1 cellular context compared by ENCODE assay signal in the genomic region with DNA sequence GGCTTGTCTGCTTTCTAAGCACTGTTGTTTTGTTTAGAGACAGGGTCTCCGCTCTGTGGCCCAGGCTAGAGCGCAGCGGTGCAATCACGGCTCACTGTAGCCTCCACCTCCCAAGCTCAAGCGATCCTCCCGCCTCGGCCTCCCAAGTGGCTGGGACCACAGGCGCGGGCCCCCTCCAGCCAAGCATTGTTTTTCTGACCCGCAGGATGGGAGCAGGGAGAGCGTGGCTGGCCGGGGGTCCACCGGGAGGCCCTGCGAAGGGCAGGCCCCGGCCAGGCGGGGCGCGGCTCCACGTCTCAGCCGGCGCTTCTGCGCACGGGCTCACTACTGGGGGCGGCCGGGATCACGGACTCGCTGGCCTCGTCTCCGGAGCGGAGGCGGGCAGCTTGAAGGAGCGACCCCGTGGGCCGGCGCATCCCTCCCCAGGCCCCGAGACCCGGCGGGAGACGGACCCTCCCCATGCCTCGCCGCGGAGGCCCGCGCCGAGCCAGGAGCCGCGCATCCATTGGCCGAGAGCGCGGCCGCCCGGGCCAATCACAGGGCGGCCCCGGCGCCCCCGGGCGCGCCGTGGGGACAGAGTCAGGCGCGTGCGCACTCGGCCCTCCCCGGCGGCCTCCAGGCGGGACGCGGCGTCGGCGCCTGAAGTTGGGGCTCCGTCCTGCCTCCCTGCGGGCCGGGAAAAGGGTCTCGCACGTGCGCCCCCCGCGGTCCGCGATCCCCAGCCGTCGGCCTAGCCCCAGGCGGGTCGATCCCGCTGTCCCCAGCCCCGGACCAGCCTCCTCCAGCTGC.
A peak's percentile ranks its signal among the peaks of the same experiment; 100 is the strongest.
TF ChIP-seq lines count a peak whose summit lies in the region.

No MANE protein-coding gene starts in this region.

TF ChIP-seq in K562, 482 proteins besides CTCF, POLR2A, EP300 and RAD21 (continued from another document and continues in another):
- TF ChIP-seq, protein P1, sequence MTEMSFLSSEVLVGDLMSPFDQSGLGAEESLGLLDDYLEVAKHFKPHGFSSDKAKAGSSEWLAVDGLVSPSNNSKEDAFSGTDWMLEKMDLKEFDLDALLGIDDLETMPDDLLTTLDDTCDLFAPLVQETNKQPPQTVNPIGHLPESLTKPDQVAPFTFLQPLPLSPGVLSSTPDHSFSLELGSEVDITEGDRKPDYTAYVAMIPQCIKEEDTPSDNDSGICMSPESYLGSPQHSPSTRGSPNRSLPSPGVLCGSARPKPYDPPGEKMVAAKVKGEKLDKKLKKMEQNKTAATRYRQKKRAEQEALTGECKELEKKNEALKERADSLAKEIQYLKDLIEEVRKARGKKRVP (CRISPR knock-in tag; IDR thresholded peaks at IDR 0.05), result no peak
- no peak for TF ChIP-seq JUN (IDR thresholded peaks at IDR 0.05; ENCODE audit: borderline replicate concordance, low read depth, low read length)
- peak; percentile 76; the same call in 1 of the 2 replicates for TF ChIP-seq JUN (CRISPR knock-in tag; IDR thresholded peaks at IDR 0.05; ENCODE audit: borderline replicate concordance)
- TF ChIP-seq NR1H2 (CRISPR knock-in tag; IDR thresholded peaks at IDR 0.05), result peak; percentile 91
- TF ChIP-seq TAF1 (IDR thresholded peaks at IDR 0.05; ENCODE audit: control insufficient read depth, extremely low read depth, insufficient read depth, low read length, severe bottlenecking), result peak; percentile 70
- peak; percentile 59; the same call in 1 of the 2 replicates for TF ChIP-seq HDAC2 (IDR thresholded peaks at IDR 0.05)
- TF ChIP-seq, protein P2, sequence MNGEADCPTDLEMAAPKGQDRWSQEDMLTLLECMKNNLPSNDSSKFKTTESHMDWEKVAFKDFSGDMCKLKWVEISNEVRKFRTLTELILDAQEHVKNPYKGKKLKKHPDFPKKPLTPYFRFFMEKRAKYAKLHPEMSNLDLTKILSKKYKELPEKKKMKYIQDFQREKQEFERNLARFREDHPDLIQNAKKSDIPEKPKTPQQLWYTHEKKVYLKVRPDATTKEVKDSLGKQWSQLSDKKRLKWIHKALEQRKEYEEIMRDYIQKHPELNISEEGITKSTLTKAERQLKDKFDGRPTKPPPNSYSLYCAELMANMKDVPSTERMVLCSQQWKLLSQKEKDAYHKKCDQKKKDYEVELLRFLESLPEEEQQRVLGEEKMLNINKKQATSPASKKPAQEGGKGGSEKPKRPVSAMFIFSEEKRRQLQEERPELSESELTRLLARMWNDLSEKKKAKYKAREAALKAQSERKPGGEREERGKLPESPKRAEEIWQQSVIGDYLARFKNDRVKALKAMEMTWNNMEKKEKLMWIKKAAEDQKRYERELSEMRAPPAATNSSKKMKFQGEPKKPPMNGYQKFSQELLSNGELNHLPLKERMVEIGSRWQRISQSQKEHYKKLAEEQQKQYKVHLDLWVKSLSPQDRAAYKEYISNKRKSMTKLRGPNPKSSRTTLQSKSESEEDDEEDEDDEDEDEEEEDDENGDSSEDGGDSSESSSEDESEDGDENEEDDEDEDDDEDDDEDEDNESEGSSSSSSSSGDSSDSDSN (IDR thresholded peaks at IDR 0.05; ENCODE audit: borderline replicate concordance in 1 of 2, low read depth in 2 of 2, low read length in 2 of 2), result 0 out of 4 replicates have a peak, but pooled peaks of 1 of the 2 experiments have one; percentile 20
- TF ChIP-seq TAF15 (IDR thresholded peaks at IDR 0.05; ENCODE audit: low read depth, low read length), result no peak
- TF ChIP-seq SREBF1 (IDR thresholded peaks at IDR 0.05; ENCODE audit: borderline replicate concordance, low read depth, low read length), result no peak
- no peak for TF ChIP-seq SLC30A9 (CRISPR knock-in tag; IDR thresholded peaks at IDR 0.05)
- peak; percentile 85 for TF ChIP-seq KDM5B (IDR thresholded peaks at IDR 0.05; ENCODE audit: insufficient replicate concordance, low read depth, low read length)
- no peak for TF ChIP-seq POLR2AphosphoS2 (IDR thresholded peaks at IDR 0.05; ENCODE audit: low read length)
- TF ChIP-seq RBM25 (IDR thresholded peaks at IDR 0.05; ENCODE audit: low read depth, low read length, severe bottlenecking), result peak; percentile 99
- no peak for TF ChIP-seq TAF7 (tag; IDR thresholded peaks at IDR 0.05)
- TF ChIP-seq POLR3A (IDR thresholded peaks at IDR 0.05; ENCODE audit: borderline replicate concordance, extremely low read depth, insufficient read depth, insufficient read length), result no peak
- TF ChIP-seq PRPF4 (IDR thresholded peaks at IDR 0.05; ENCODE audit: insufficient read depth, low read depth, low read length, poor library complexity, severe bottlenecking), result no peak
- no peak for TF ChIP-seq ZNF121 (CRISPR knock-in tag; conservative IDR thresholded peaks at IDR 0.05)
- TF ChIP-seq NFE2 (IDR thresholded peaks at IDR 0.05; ENCODE audit: low read depth), result no peak
- TF ChIP-seq ZNF785 (CRISPR knock-in tag; IDR thresholded peaks at IDR 0.05), result no peak
- no peak for TF ChIP-seq ZNF3 (CRISPR knock-in tag; IDR thresholded peaks at IDR 0.05)
- TF ChIP-seq SMARCC2 (IDR thresholded peaks at IDR 0.05; ENCODE audit: low read depth), result no peak
- peak; percentile 47 for TF ChIP-seq MTA3 (IDR thresholded peaks at IDR 0.05; ENCODE audit: borderline replicate concordance)
- TF ChIP-seq MECOM (CRISPR knock-in tag; IDR thresholded peaks at IDR 0.05), result no peak
- TF ChIP-seq CHCHD3 (CRISPR knock-in tag; IDR thresholded peaks at IDR 0.05), result no peak
- TF ChIP-seq ZNF408 (CRISPR knock-in tag; IDR thresholded peaks at IDR 0.05; ENCODE audit: low read depth), result no peak
- peak; percentile 61; the same call in 1 of the 2 replicates for TF ChIP-seq ZNF583 (CRISPR knock-in tag; IDR thresholded peaks at IDR 0.05)
- TF ChIP-seq BRD4 (IDR thresholded peaks at IDR 0.05), result no peak
- TF ChIP-seq SMARCB1 (IDR thresholded peaks at IDR 0.05; ENCODE audit: insufficient read length, low read depth), result no peak
- no peak for TF ChIP-seq THRAP3 (IDR thresholded peaks at IDR 0.05; ENCODE audit: borderline replicate concordance)
- TF ChIP-seq, protein P3, sequence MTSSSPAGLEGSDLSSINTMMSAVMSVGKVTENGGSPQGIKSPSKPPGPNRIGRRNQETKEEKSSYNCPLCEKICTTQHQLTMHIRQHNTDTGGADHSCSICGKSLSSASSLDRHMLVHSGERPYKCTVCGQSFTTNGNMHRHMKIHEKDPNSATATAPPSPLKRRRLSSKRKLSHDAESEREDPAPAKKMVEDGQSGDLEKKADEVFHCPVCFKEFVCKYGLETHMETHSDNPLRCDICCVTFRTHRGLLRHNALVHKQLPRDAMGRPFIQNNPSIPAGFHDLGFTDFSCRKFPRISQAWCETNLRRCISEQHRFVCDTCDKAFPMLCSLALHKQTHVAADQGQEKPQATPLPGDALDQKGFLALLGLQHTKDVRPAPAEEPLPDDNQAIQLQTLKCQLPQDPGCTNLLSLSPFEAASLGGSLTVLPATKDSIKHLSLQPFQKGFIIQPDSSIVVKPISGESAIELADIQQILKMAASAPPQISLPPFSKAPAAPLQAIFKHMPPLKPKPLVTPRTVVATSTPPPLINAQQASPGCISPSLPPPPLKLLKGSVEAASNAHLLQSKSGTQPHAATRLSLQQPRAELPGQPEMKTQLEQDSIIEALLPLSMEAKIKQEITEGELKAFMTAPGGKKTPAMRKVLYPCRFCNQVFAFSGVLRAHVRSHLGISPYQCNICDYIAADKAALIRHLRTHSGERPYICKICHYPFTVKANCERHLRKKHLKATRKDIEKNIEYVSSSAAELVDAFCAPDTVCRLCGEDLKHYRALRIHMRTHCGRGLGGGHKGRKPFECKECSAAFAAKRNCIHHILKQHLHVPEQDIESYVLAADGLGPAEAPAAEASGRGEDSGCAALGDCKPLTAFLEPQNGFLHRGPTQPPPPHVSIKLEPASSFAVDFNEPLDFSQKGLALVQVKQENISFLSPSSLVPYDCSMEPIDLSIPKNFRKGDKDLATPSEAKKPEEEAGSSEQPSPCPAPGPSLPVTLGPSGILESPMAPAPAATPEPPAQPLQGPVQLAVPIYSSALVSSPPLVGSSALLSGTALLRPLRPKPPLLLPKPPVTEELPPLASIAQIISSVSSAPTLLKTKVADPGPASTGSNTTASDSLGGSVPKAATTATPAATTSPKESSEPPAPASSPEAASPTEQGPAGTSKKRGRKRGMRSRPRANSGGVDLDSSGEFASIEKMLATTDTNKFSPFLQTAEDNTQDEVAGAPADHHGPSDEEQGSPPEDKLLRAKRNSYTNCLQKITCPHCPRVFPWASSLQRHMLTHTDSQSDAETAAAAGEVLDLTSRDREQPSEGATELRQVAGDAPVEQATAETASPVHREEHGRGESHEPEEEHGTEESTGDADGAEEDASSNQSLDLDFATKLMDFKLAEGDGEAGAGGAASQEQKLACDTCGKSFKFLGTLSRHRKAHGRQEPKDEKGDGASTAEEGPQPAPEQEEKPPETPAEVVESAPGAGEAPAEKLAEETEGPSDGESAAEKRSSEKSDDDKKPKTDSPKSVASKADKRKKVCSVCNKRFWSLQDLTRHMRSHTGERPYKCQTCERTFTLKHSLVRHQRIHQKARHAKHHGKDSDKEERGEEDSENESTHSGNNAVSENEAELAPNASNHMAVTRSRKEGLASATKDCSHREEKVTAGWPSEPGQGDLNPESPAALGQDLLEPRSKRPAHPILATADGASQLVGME (CRISPR knock-in tag; IDR thresholded peaks at IDR 0.05), result no peak
- TF ChIP-seq, protein P4, sequence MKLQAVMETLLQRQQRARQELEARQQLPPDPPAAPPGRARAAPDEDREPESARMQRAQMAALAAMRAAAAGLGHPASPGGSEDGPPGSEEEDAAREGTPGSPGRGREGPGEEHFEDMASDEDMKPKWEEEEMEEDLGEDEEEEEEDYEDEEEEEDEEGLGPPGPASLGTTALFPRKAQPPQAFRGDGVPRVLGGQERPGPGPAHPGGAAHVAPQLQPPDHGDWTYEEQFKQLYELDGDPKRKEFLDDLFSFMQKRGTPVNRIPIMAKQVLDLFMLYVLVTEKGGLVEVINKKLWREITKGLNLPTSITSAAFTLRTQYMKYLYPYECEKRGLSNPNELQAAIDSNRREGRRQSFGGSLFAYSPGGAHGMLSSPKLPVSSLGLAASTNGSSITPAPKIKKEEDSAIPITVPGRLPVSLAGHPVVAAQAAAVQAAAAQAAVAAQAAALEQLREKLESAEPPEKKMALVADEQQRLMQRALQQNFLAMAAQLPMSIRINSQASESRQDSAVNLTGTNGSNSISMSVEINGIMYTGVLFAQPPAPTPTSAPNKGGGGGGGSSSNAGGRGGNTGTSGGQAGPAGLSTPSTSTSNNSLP (IDR thresholded peaks at IDR 0.05; ENCODE audit: borderline replicate concordance, low read depth, low read length), result no peak
- no peak for TF ChIP-seq RNF2 (IDR thresholded peaks at IDR 0.05)
- no peak for TF ChIP-seq ZNF133 (CRISPR knock-in tag; IDR thresholded peaks at IDR 0.05)
- TF ChIP-seq GTF2E2 (tag; IDR thresholded peaks at IDR 0.05), result peak; percentile 80
- TF ChIP-seq ZNF699 (CRISPR knock-in tag; IDR thresholded peaks at IDR 0.05; ENCODE audit: insufficient replicate concordance), result no peak
- TF ChIP-seq, protein P5, sequence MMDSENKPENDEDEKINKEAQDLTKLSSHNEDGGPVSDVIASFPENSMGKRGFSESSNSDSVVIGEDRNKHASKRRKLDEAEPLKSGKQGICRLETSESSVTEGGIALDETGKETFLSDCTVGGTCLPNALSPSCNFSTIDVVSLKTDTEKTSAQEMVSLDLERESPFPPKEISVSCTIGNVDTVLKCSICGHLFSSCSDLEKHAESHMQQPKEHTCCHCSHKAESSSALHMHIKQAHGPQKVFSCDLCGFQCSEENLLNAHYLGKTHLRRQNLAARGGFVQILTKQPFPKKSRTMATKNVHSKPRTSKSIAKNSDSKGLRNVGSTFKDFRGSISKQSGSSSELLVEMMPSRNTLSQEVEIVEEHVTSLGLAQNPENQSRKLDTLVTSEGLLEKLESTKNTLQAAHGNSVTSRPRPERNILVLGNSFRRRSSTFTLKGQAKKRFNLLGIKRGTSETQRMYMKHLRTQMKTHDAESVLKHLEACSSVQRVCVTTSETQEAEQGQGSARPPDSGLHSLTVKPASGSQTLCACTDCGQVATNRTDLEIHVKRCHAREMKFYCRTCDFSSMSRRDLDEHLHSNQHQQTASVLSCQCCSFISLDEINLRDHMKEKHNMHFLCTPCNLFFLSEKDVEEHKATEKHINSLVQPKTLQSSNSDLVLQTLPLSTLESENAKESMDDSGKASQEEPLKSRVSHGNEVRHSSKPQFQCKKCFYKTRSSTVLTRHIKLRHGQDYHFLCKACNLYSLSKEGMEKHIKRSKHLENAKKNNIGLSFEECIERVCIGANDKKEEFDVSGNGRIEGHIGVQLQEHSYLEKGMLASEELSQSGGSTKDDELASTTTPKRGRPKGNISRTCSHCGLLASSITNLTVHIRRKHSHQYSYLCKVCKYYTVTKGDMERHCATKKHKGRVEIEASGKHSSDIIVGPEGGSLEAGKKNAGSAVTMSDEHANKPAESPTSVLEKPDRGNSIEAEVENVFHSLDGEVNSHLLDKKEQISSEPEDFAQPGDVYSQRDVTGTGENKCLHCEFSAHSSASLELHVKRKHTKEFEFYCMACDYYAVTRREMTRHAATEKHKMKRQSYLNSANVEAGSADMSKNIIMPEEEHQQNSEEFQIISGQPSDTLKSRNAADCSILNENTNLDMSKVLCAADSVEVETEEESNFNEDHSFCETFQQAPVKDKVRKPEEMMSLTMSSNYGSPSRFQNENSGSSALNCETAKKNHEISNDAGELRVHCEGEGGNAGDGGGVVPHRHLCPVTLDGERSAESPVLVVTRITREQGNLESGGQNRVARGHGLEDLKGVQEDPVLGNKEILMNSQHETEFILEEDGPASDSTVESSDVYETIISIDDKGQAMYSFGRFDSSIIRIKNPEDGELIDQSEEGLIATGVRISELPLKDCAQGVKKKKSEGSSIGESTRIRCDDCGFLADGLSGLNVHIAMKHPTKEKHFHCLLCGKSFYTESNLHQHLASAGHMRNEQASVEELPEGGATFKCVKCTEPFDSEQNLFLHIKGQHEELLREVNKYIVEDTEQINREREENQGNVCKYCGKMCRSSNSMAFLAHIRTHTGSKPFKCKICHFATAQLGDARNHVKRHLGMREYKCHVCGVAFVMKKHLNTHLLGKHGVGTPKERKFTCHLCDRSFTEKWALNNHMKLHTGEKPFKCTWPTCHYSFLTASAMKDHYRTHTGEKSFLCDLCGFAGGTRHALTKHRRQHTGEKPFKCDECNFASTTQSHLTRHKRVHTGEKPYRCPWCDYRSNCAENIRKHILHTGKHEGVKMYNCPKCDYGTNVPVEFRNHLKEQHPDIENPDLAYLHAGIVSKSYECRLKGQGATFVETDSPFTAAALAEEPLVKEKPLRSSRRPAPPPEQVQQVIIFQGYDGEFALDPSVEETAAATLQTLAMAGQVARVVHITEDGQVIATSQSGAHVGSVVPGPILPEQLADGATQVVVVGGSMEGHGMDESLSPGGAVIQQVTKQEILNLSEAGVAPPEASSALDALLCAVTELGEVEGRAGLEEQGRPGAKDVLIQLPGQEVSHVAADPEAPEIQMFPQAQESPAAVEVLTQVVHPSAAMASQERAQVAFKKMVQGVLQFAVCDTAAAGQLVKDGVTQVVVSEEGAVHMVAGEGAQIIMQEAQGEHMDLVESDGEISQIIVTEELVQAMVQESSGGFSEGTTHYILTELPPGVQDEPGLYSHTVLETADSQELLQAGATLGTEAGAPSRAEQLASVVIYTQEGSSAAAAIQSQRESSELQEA (IDR thresholded peaks at IDR 0.05; ENCODE audit: low read depth), result no peak
- peak; percentile 99 for TF ChIP-seq L3MBTL2 (IDR thresholded peaks at IDR 0.05)
- 0 out of 2 replicates have a peak, but pooled peaks have one; percentile 8 for TF ChIP-seq ATF1 (CRISPR knock-in tag; IDR thresholded peaks at IDR 0.05)
- peak; percentile 57 for TF ChIP-seq ATF1 (tag; IDR thresholded peaks at IDR 0.05)
- TF ChIP-seq MTF1 (CRISPR knock-in tag; IDR thresholded peaks at IDR 0.05; ENCODE audit: borderline replicate concordance), result no peak
- TF ChIP-seq, protein P6, sequence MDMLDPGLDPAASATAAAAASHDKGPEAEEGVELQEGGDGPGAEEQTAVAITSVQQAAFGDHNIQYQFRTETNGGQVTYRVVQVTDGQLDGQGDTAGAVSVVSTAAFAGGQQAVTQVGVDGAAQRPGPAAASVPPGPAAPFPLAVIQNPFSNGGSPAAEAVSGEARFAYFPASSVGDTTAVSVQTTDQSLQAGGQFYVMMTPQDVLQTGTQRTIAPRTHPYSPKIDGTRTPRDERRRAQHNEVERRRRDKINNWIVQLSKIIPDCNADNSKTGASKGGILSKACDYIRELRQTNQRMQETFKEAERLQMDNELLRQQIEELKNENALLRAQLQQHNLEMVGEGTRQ (CRISPR knock-in tag; IDR thresholded peaks at IDR 0.05), result 0 out of 2 replicates have a peak, but pooled peaks have one; percentile 16
